In the genomic region with DNA sequence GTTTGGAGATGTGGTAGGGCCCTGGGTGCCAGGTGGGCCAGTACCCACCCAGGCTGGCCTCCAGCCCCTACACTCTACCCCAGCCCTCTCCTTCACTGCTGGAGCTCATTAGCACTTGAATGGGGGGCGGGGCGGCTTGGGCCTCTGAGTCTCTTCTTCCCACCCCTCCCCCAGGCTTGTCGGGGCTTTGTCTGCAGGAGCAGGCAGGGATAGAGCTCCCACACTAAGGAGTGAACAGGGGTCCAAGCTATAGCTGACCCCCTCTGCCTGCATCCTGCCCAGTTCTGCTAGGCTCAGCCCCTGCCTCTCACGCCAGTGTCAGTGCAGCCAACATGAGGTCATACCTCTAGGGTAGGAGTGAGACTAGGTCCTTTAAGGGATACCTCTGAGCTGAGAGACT, we compare ENCODE assay signal across 10 cellular contexts. TPM values are rescaled to one million over a fixed set of nuclear protein-coding genes. Genes with fewer than 3 reads are reported as not detected.
DNase-seq lines count a peak whose midpoint lies in the region; ATAC-seq, FAIRE-seq and TF ChIP-seq lines count a peak whose summit lies in the region.
"Had no signal": no experiment of that assay in that cellular context is flagged by ENCODE, and none has a peak within 500 bp of the region (broad histone marks: within the 10 kb centered on the region; RNA-seq: fewer than 3 reads in every experiment).

No MANE protein-coding gene starts in this region.

- no peak for ATAC-seq in activated CD8-positive, alpha-beta memory T cell treated with anti-CD3 and anti-CD28 coated beads, Interleukin-2, amount 10 ng/mL, durations not matched to agents 7 days and 5 days
- no peak for ATAC-seq in activated T-helper 17 cell treated with anti-CD3 and anti-CD28 coated beads, Interleukin-2, amount 50 U/mL, for 72 hours (replicated peaks)
- ATAC-seq in GM18907 (IDR thresholded peaks at IDR 0.05; ENCODE audit: unreplicated experiment) (no peak), HG02884 (IDR thresholded peaks at IDR 0.05; ENCODE audit: unreplicated experiment) (no peak)
- ATAC-seq: Panc1 had no signal

- no peaks in the 10 kb centered on the region for H3K9me3 Mint-ChIP-seq in activated CD8-positive, alpha-beta memory T cell treated with anti-CD3 and anti-CD28 coated beads, Interleukin-2, amount 10 ng/mL, durations not matched to agents 7 days and 5 days (ENCODE audit: low read depth)
- no peaks in the 10 kb centered on the region for H3K9me3 Mint-ChIP-seq in activated T-helper 17 cell treated with anti-CD3 and anti-CD28 coated beads, Interleukin-2, amount 50 U/mL, for 72 hours

- H3K36me3 ChIP-seq in kidney (ENCODE audit: control insufficient read depth in 1 of 2, insufficient read depth in 2 of 2, low read length in 2 of 2), result peaks cover 0 to 2% of the 10 kb centered on the region in 2 donors
- peaks cover 9% of the 10 kb centered on the region for H3K36me3 ChIP-seq in suprapubic skin

- H3K36me3 Mint-ChIP-seq in activated CD8-positive, alpha-beta memory T cell treated with anti-CD3 and anti-CD28 coated beads, Interleukin-2, amount 10 ng/mL, durations not matched to agents 7 days and 5 days, result peaks cover 36% of the 10 kb centered on the region
- H3K36me3 Mint-ChIP-seq in activated T-helper 17 cell treated with anti-CD3 and anti-CD28 coated beads, Interleukin-2, amount 50 U/mL, for 72 hours (ENCODE audit: low read depth), result peaks cover 70% of the 10 kb centered on the region

- CTCF ChIA-PET in activated CD8-positive, alpha-beta memory T cell treated with anti-CD3 and anti-CD28 coated beads, Interleukin-2, amount 10 ng/mL, durations not matched to agents 7 days and 5 days (lab: Charles Lee), result interaction anchor here (1.0 to 6.3 kb wide), 3 partner anchors 14 to 49 kb away, joined by 3 to 78 read pairs (median 31); no protein-coding TSS in a partner anchor

- H3K27ac ChIP-seq in kidney (ENCODE audit: low read depth in 2 of 2, low read length in 2 of 2) (peak overlapping the region; percentile 61 to 66), suprapubic skin (peak overlapping the region; percentile 79)

- intact Hi-C loops in kidney (cut with DNase I), result no loop called here

- H3K27me3 ChIP-seq in suprapubic skin, result no peaks in the 10 kb centered on the region

- H3K9ac ChIP-seq in kidney (ENCODE audit: low read length in 2 of 2), result peak overlapping the region in 1 of 2 donors; percentile 33

- no peak for TF ChIP-seq POLR2A in suprapubic skin (IDR thresholded peaks at IDR 0.05)

- H3K4me3 Mint-ChIP-seq in activated CD8-positive, alpha-beta memory T cell treated with anti-CD3 and anti-CD28 coated beads, Interleukin-2, amount 10 ng/mL, durations not matched to agents 7 days and 5 days, result peak overlapping the region; percentile 69
- peak overlapping the region; percentile 99 for H3K4me3 Mint-ChIP-seq in activated T-helper 17 cell treated with anti-CD3 and anti-CD28 coated beads, Interleukin-2, amount 50 U/mL, for 72 hours

- no peaks in the 10 kb centered on the region for H3K27me3 Mint-ChIP-seq in activated CD8-positive, alpha-beta memory T cell treated with anti-CD3 and anti-CD28 coated beads, Interleukin-2, amount 10 ng/mL, durations not matched to agents 7 days and 5 days
- H3K27me3 Mint-ChIP-seq in activated T-helper 17 cell treated with anti-CD3 and anti-CD28 coated beads, Interleukin-2, amount 50 U/mL, for 72 hours, result no peaks in the 10 kb centered on the region

- FAIRE-seq in kidney (lab: Jason Lieb, UNC), result no peak

- 30% methylated on average over 3 of the region's 4 CpGs for WGBS in suprapubic skin

- no peak for DNase-seq in activated CD8-positive, alpha-beta memory T cell treated with anti-CD3 and anti-CD28 coated beads, Interleukin-2, amount 10 ng/mL, durations not matched to agents 7 days and 5 days
- DNase-seq in activated CD8-positive, alpha-beta memory T cell treated with anti-CD3 and anti-CD28 coated beads for 24 hours, result no peak
- DNase-seq in kidney (peak; percentile 70), suprapubic skin (ENCODE audit: low spot score in 2 of 2) (no peak), SIG-M5 (lab: John Stamatoyannopoulos, UW) (no peak)

- H3K4me1 ChIP-seq in kidney (ENCODE audit: control insufficient read depth in 1 of 2, insufficient read depth in 1 of 2, low read depth in 1 of 2, low read length in 2 of 2), result peaks cover 36 to 79% of the 10 kb centered on the region in 2 donors
- H3K4me1 ChIP-seq in suprapubic skin, result peaks cover 98% of the 10 kb centered on the region

- H3K4me3 ChIP-seq in kidney (ENCODE audit: low read length in 2 of 2), result no peak overlapping the region
- no peak overlapping the region for H3K4me3 ChIP-seq in suprapubic skin

- no peaks in the 10 kb centered on the region for H3K9me3 ChIP-seq in kidney (ENCODE audit: control insufficient read depth in 1 of 2, low read length in 2 of 2)
- no peaks in the 10 kb centered on the region for H3K9me3 ChIP-seq in suprapubic skin

- TF ChIP-seq CTCF in kidney (IDR thresholded peaks at IDR 0.05; ENCODE audit: borderline replicate concordance, extremely low read depth, insufficient read depth) (no peak), suprapubic skin (IDR thresholded peaks at IDR 0.05) (no peak)

- H3K27ac Mint-ChIP-seq in activated CD8-positive, alpha-beta memory T cell treated with anti-CD3 and anti-CD28 coated beads, Interleukin-2, amount 10 ng/mL, durations not matched to agents 7 days and 5 days, result peak overlapping the region; percentile 95
- H3K27ac Mint-ChIP-seq in activated T-helper 17 cell treated with anti-CD3 and anti-CD28 coated beads, Interleukin-2, amount 50 U/mL, for 72 hours, result peak overlapping the region; percentile 99

- TF ChIP-seq EP300 in suprapubic skin (IDR thresholded peaks at IDR 0.05), result no peak

- peaks cover 74% of the 10 kb centered on the region for H3K4me1 Mint-ChIP-seq in activated CD8-positive, alpha-beta memory T cell treated with anti-CD3 and anti-CD28 coated beads, Interleukin-2, amount 10 ng/mL, durations not matched to agents 7 days and 5 days
- peaks cover 37% of the 10 kb centered on the region for H3K4me1 Mint-ChIP-seq in activated T-helper 17 cell treated with anti-CD3 and anti-CD28 coated beads, Interleukin-2, amount 50 U/mL, for 72 hours

RNA-seq across cellular contexts. Expression of a gene that starts 5.2 kb away (rescaled TPM):
- 100 to 1,000 TPM; 450 to 509 TPM for total RNA-seq in activated CD8-positive, alpha-beta memory T cell treated with anti-CD3 and anti-CD28 coated beads, Interleukin-2, amount 10 ng/mL, durations not matched to agents 7 days and 5 days
- 100 to 1,000 TPM; 283 to 392 TPM for total RNA-seq in activated T-helper 17 cell treated with anti-CD3 and anti-CD28 coated beads, Interleukin-2, amount 50 U/mL, for 72 hours
- 245 TPM for total RNA-seq in kidney
- polyA plus RNA-seq in kidney (ENCODE audit: insufficient read depth, low read depth, low replicate concordance), result 141 TPM
- total RNA-seq in suprapubic skin, result 10 to 100 TPM; 70.9 to 91.3 (median 76.7) TPM

RNA-seq across cellular contexts. Expression of a gene that starts 27.8 kb away (rescaled TPM):
- under 1 TPM; 0.16 to 0.70 TPM for total RNA-seq in activated CD8-positive, alpha-beta memory T cell treated with anti-CD3 and anti-CD28 coated beads, Interleukin-2, amount 10 ng/mL, durations not matched to agents 7 days and 5 days
- total RNA-seq in activated T-helper 17 cell treated with anti-CD3 and anti-CD28 coated beads, Interleukin-2, amount 50 U/mL, for 72 hours, result 1 to 10 TPM; 1.2 to 2.3 TPM
- total RNA-seq in kidney (96.1 TPM), suprapubic skin (1 to 10 TPM; 2.9 to 5.2 (median 4.1) TPM)
- polyA plus RNA-seq in kidney (ENCODE audit: insufficient read depth, low read depth, low replicate concordance), result 99.9 TPM

RNA-seq across cellular contexts. Expression of a gene that starts 36.1 kb away (rescaled TPM):
- total RNA-seq in activated CD8-positive, alpha-beta memory T cell treated with anti-CD3 and anti-CD28 coated beads, Interleukin-2, amount 10 ng/mL, durations not matched to agents 7 days and 5 days, result not detected
- under 1 TPM in 1 of 2 donors, not detected in 1; 0.71 TPM for total RNA-seq in activated T-helper 17 cell treated with anti-CD3 and anti-CD28 coated beads, Interleukin-2, amount 50 U/mL, for 72 hours
- total RNA-seq in kidney (1.6 TPM), suprapubic skin (1 to 10 TPM in 2 of 4 donors, under 1 TPM in 2; 0.25 to 2.2 (median 1.00) TPM)
- polyA plus RNA-seq in kidney (ENCODE audit: insufficient read depth, low read depth, low replicate concordance), result 4.2 TPM

RNA-seq across cellular contexts. Expression of a gene that starts 37.7 kb away (rescaled TPM):
- total RNA-seq in activated CD8-positive, alpha-beta memory T cell treated with anti-CD3 and anti-CD28 coated beads, Interleukin-2, amount 10 ng/mL, durations not matched to agents 7 days and 5 days, result not detected
- total RNA-seq in activated T-helper 17 cell treated with anti-CD3 and anti-CD28 coated beads, Interleukin-2, amount 50 U/mL, for 72 hours, result under 1 TPM in 1 of 2 donors, not detected in 1; 0.34 TPM
- total RNA-seq in kidney, result 0.22 TPM
- 0.62 TPM for polyA plus RNA-seq in kidney (ENCODE audit: insufficient read depth, low read depth, low replicate concordance)
- under 1 TPM in 1 of 4 donors, not detected in 3; 0.30 TPM for total RNA-seq in suprapubic skin
- total RNA-seq: kidney epithelial cell had no signal

RNA-seq across cellular contexts. Expression of a gene that starts 49.8 kb away (rescaled TPM):
- not detected for total RNA-seq in activated CD8-positive, alpha-beta memory T cell treated with anti-CD3 and anti-CD28 coated beads, Interleukin-2, amount 10 ng/mL, durations not matched to agents 7 days and 5 days
- not detected for total RNA-seq in activated T-helper 17 cell treated with anti-CD3 and anti-CD28 coated beads, Interleukin-2, amount 50 U/mL, for 72 hours
- total RNA-seq in kidney, result not detected
- not detected for polyA plus RNA-seq in kidney (ENCODE audit: insufficient read depth, low read depth, low replicate concordance)
- under 1 TPM in 1 of 4 donors, not detected in 3; 0.64 TPM for total RNA-seq in suprapubic skin
- total RNA-seq: kidney epithelial cell had no signal

Comparison
In these comparisons a context has a peak if more than half of its experiments do, and no peak if none do; other contexts are left out.
1. RNA of a gene that starts 27.8 kb away (total RNA-seq): 96.1 TPM in kidney (single experiment); 2.9 to 5.2 TPM in suprapubic skin, 1.2 to 2.3 TPM in activated T-helper 17 cell treated with anti-CD3 and anti-CD28 coated beads, Interleukin-2, amount 50 U/mL, for 72 hours and 0.16 to 0.70 TPM in activated CD8-positive, alpha-beta memory T cell treated with anti-CD3 and anti-CD28 coated beads, Interleukin-2, amount 10 ng/mL, durations not matched to agents 7 days and 5 days; every median in the first group is over 10 times any median in the second.